Comparison of ENCODE assay signal across 20 cellular contexts in the genomic region with DNA sequence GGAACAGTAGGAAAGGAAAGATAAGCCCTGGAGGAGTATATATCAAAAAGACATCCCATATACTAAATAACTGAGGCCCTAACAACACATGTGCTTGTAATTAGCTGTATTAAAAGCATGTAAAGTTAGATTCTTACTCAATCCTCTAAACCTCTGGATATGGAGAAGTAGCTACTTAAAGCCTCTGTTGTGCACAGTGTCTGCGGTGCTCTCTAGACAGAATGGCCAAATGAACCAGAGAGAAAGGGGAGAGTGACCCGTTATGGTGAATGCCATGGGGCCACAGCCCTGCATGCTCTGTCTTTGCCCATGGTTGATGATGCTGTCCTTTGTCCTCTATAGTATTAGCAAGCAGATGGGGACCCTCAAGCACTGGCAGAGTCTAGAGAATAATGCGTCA.
DNase-seq lines count a peak whose midpoint lies in the region; ATAC-seq, FAIRE-seq and TF ChIP-seq lines count a peak whose summit lies in the region.
"Had no signal": no experiment of that assay in that cellular context is flagged by ENCODE, and none has a peak within 500 bp of the region (broad histone marks: within the 10 kb centered on the region; RNA-seq: fewer than 3 reads in every experiment).

No MANE protein-coding gene starts in this region.

- in situ Hi-C loops in GM23248 (cut with MboI): no loop called here

- TF ChIP-seq CTCF in A549 (IDR thresholded peaks at IDR 0.05): no peak
- no peak for TF ChIP-seq CTCF in HFFc6 (IDR thresholded peaks at IDR 0.05)
- TF ChIP-seq CTCF in OCI-LY7 (conservative IDR thresholded peaks at IDR 0.05; ENCODE audit: low read length): no peak
- no peak for TF ChIP-seq CTCF in prostate gland (IDR thresholded peaks at IDR 0.05)

- TF ChIP-seq EP300 in A549 (IDR thresholded peaks at IDR 0.05): no peak

- intact Hi-C loops in OCI-LY7 (cut with micrococcal nuclease; ENCODE audit: unreplicated experiment) (loop anchor here (10.0 kb wide), 1 partner anchor 341 kb away; no protein-coding TSS in a partner anchor), prostate gland (cut with DNase I) (loop anchor here (10.0 kb wide), 1 partner anchor 641 kb away; no protein-coding TSS in a partner anchor)

- POLR2A ChIA-PET in A549 (lab: Yijun Ruan, JAX): no interaction called here
- POLR2A ChIA-PET in OCI-LY7 (lab: Charles Lee): interaction anchor here (0.6 to 0.7 kb wide), 3 partner anchors 12 to 69 kb away, joined by 3 to 6 read pairs (median 4); no protein-coding TSS in a partner anchor

- no peak overlapping the region for H3K27ac ChIP-seq in A549
- no peak overlapping the region for H3K27ac ChIP-seq in OCI-LY7 (ENCODE audit: low read depth, low read length, poor library complexity, severe bottlenecking)
- H3K27ac ChIP-seq in GM23248: no peak overlapping the region
- no peak overlapping the region for H3K27ac ChIP-seq in prostate gland
- H3K27ac ChIP-seq: SK-N-MC had no signal

- FAIRE-seq in A549 (lab: Jason Lieb, UNC): no peak
- FAIRE-seq: A204.1, GM19239 had no signal

- CTCF ChIA-PET in A549 (lab: Yijun Ruan, JAX) (interaction anchor here (0.5 to 5.3 kb wide), 9 partner anchors 17 to 645 kb away, joined by 3 to 38 read pairs (median 9); no protein-coding TSS in a partner anchor), OCI-LY7 (lab: Charles Lee; ENCODE audit: unreplicated experiment) (interaction anchor here (2.2 kb wide), 1 partner anchor 642 kb away, joined by 11 read pairs; no protein-coding TSS in a partner anchor)

- TF ChIP-seq RAD21 in A549 (conservative IDR thresholded peaks at IDR 0.05 in 1 of 2, IDR thresholded peaks at IDR 0.05 in 1 of 2): no peak

- TF ChIP-seq POLR2A in A549 (IDR thresholded peaks at IDR 0.05; ENCODE audit: low read length) (no peak), prostate gland (IDR thresholded peaks at IDR 0.05) (no peak)

- no peaks in the 10 kb centered on the region for H3K9me3 Mint-ChIP-seq in HFFc6
- peaks cover 7 to 15% of the 10 kb centered on the region in 2 donors for H3K9me3 Mint-ChIP-seq in effector memory CD8-positive, alpha-beta T cell
- H3K9me3 Mint-ChIP-seq: H9 had no signal

- H3K27me3 ChIP-seq in GM23248 (replicated peaks; ENCODE audit: insufficient read depth) (no peaks in the 10 kb centered on the region), prostate gland (replicated peaks; ENCODE audit: insufficient read depth) (no peaks in the 10 kb centered on the region)

- H2AFZ ChIP-seq in OCI-LY7 (ENCODE audit: low read length) (0 out of 2 replicates have a peak overlapping the region, but pooled peaks have one; percentile 21), GM23248 (no peak overlapping the region)

- H3F3A ChIP-seq in GM23248 (ENCODE audit: insufficient read depth): no peaks in the 10 kb centered on the region

- H3K4me3 Mint-ChIP-seq in HFFc6: peak overlapping the region; percentile 20; the same call in 1 of the 2 replicates
- no peak overlapping the region for H3K4me3 Mint-ChIP-seq in effector memory CD8-positive, alpha-beta T cell
- H3K4me3 Mint-ChIP-seq: H9 had no signal

- H4K20me1 ChIP-seq in OCI-LY7 (ENCODE audit: insufficient read depth, low read length): no peaks in the 10 kb centered on the region
- no peaks in the 10 kb centered on the region for H4K20me1 ChIP-seq in GM23248 (ENCODE audit: insufficient read depth)

- peak overlapping the region; percentile 45; the same call in 1 of the 2 replicates for H3K27ac Mint-ChIP-seq in HFFc6
- H3K27ac Mint-ChIP-seq in effector memory CD8-positive, alpha-beta T cell: no peak overlapping the region
- H3K27ac Mint-ChIP-seq: H9 had no signal

- H3K36me3 Mint-ChIP-seq in HFFc6 (ENCODE audit: low read depth): no peaks in the 10 kb centered on the region
- H3K36me3 Mint-ChIP-seq in effector memory CD8-positive, alpha-beta T cell (ENCODE audit: insufficient read depth): no peaks in the 10 kb centered on the region

- no peaks in the 10 kb centered on the region for H3K27me3 Mint-ChIP-seq in HFFc6 (ENCODE audit: insufficient read depth)
- no peaks in the 10 kb centered on the region for H3K27me3 Mint-ChIP-seq in effector memory CD8-positive, alpha-beta T cell

- DNase-seq in A549 (ENCODE audit: low read depth in 1 of 2, low spot score in 1 of 2) (no peak), HFFc6 (no peak), OCI-LY7 (ENCODE audit: low spot score) (no peak), fibroblast of peridontal ligament (ENCODE audit: extremely low read depth) (peak; percentile 51), globus pallidus (ENCODE audit: low spot score) (no peak), GM23248 (no peak), prostate gland (ENCODE audit: low spot score) (no peak)
- no peak for DNase-seq in effector memory CD8-positive, alpha-beta T cell
- DNase-seq: COR-L47, DMS153, EL, H9, NCI-H1105 treated with DMSO at 0.1 percent for 48 hours, NCI-H187 treated with DMSO at 0.1 percent for 48 hours, NCI-H69 had no signal

- no TSS peak for BruUV-seq in OCI-LY7 (replicated peaks; lab: Mats Ljungman, UMichigan)

- 26% methylated on average over 3 of the region's 3 CpGs for WGBS in A549 (ENCODE audit: missing lambda C conversion rate)
- WGBS in GM23248 (ENCODE audit: low coverage in 1 of 2, low lambda C conversion rate in 2 of 2, missing lambda C conversion rate in 2 of 2), 2 experiments: 74 to 75% methylated on average over 3 of the region's 3 CpGs
- 79% methylated on average over 3 of the region's 3 CpGs for WGBS in prostate gland

- H3K36me3 ChIP-seq in OCI-LY7 (ENCODE audit: insufficient read depth, low read length): no peaks in the 10 kb centered on the region
- H3K36me3 ChIP-seq in GM23248 (ENCODE audit: low read depth): no peaks in the 10 kb centered on the region
- no peaks in the 10 kb centered on the region for H3K36me3 ChIP-seq in prostate gland

- H3K79me2 ChIP-seq in OCI-LY7 (ENCODE audit: insufficient read depth, low read depth, low read length): no peaks in the 10 kb centered on the region
- H3K79me2 ChIP-seq in GM23248 (ENCODE audit: insufficient read depth): no peaks in the 10 kb centered on the region

- H3K9ac ChIP-seq in GM23248: no peak overlapping the region

- H3K9me2 ChIP-seq in OCI-LY7 (ENCODE audit: insufficient read depth, low read length): no peaks in the 10 kb centered on the region
- H3K9me2 ChIP-seq in GM23248 (ENCODE audit: insufficient read depth): no peaks in the 10 kb centered on the region

- peaks cover 48% of the 10 kb centered on the region for H3K4me1 Mint-ChIP-seq in HFFc6 (ENCODE audit: low read depth)
- no peaks in the 10 kb centered on the region for H3K4me1 Mint-ChIP-seq in effector memory CD8-positive, alpha-beta T cell (ENCODE audit: low read depth in 2 of 2)

- H3K4me1 ChIP-seq in A549 (no peaks in the 10 kb centered on the region), OCI-LY7 (ENCODE audit: insufficient read depth, low read length, poor library complexity, severe bottlenecking) (no peaks in the 10 kb centered on the region), GM23248 (ENCODE audit: insufficient read depth) (0 out of 2 replicates have a peak, but pooled peaks cover 4% of the 10 kb centered on the region), prostate gland (replicated peaks) (no peaks in the 10 kb centered on the region)

- H3K4me2 ChIP-seq in A549: no peak overlapping the region
- no peak overlapping the region for H3K4me2 ChIP-seq in OCI-LY7 (ENCODE audit: low read length)
- H3K4me2 ChIP-seq in GM23248 (ENCODE audit: unreplicated experiment): no peak overlapping the region

- peak; percentile 21 to 42; a peak in 3 of 6 replicates for ATAC-seq in A549
- no peak for ATAC-seq in effector memory CD8-positive, alpha-beta T cell (replicated peaks)
- ATAC-seq: Panc1, Right ventricle myocardium inferior had no signal

- H3K4me3 ChIP-seq in A549: no peak overlapping the region
- no peak overlapping the region for H3K4me3 ChIP-seq in OCI-LY7 (ENCODE audit: low read depth, low read length, poor library complexity, severe bottlenecking)
- no peak overlapping the region for H3K4me3 ChIP-seq in GM23248
- no peak overlapping the region for H3K4me3 ChIP-seq in prostate gland
- H3K4me3 ChIP-seq: SK-N-MC had no signal

- H3K9me3 ChIP-seq in A549: no peaks in the 10 kb centered on the region
- no peaks in the 10 kb centered on the region for H3K9me3 ChIP-seq in OCI-LY7 (ENCODE audit: low read length)
- no peaks in the 10 kb centered on the region for H3K9me3 ChIP-seq in GM23248 (ENCODE audit: low read depth)
- no peaks in the 10 kb centered on the region for H3K9me3 ChIP-seq in prostate gland

TF ChIP-seq in A549, 52 proteins besides CTCF, POLR2A, EP300 and RAD21:
- TF ChIP-seq, protein P1, sequence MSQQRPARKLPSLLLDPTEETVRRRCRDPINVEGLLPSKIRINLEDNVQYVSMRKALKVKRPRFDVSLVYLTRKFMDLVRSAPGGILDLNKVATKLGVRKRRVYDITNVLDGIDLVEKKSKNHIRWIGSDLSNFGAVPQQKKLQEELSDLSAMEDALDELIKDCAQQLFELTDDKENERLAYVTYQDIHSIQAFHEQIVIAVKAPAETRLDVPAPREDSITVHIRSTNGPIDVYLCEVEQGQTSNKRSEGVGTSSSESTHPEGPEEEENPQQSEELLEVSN (IDR thresholded peaks at IDR 0.05; ENCODE audit: borderline replicate concordance, low read depth): no peak
- no peak for TF ChIP-seq PHF8 (IDR thresholded peaks at IDR 0.05; ENCODE audit: borderline replicate concordance, low read depth)
- no peak for TF ChIP-seq GATA3 (IDR thresholded peaks at IDR 0.05; ENCODE audit: borderline replicate concordance)
- no peak for TF ChIP-seq FOSL2 (IDR thresholded peaks at IDR 0.05)
- no peak for TF ChIP-seq FOSL2 (CRISPR knock-in tag; IDR thresholded peaks at IDR 0.05)
- no peak for TF ChIP-seq NR3C1 (IDR thresholded peaks at IDR 0.05)
- TF ChIP-seq, protein P2, sequence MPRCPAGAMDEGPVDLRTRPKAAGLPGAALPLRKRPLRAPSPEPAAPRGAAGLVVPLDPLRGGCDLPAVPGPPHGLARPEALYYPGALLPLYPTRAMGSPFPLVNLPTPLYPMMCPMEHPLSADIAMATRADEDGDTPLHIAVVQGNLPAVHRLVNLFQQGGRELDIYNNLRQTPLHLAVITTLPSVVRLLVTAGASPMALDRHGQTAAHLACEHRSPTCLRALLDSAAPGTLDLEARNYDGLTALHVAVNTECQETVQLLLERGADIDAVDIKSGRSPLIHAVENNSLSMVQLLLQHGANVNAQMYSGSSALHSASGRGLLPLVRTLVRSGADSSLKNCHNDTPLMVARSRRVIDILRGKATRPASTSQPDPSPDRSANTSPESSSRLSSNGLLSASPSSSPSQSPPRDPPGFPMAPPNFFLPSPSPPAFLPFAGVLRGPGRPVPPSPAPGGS (IDR thresholded peaks at IDR 0.05): no peak
- no peak for TF ChIP-seq ZSCAN20 (CRISPR knock-in tag; IDR thresholded peaks at IDR 0.05)
- TF ChIP-seq HOXB13 (CRISPR knock-in tag; IDR thresholded peaks at IDR 0.05; ENCODE audit: low read depth): no peak
- no peak for TF ChIP-seq ZNF302 (CRISPR knock-in tag; IDR thresholded peaks at IDR 0.05)
- TF ChIP-seq KDM1A (IDR thresholded peaks at IDR 0.05; ENCODE audit: low read depth): no peak
- TF ChIP-seq CHD4 (IDR thresholded peaks at IDR 0.05; ENCODE audit: borderline replicate concordance): no peak
